Comparison of ENCODE assay signal across 14 cellular contexts in genomic region chr22:39525658-39525975, GRCh38. TPM values are rescaled to one million over a fixed set of nuclear protein-coding genes. Genes with fewer than 3 reads are reported as not detected.
DNase-seq lines count a peak whose midpoint lies in the region; TF ChIP-seq lines count a peak whose summit lies in the region.
"Had no signal": no experiment of that assay in that cellular context is flagged by ENCODE, and none has a peak within 500 bp of the region (broad histone marks: within the 10 kb centered on the region; RNA-seq: fewer than 3 reads in every experiment).

No MANE protein-coding gene starts in this region.

- H3K27ac Mint-ChIP-seq in activated CD4-positive, alpha-beta T cell treated with anti-CD3 and anti-CD28 coated beads, Interleukin-2, amount 10 ng/mL, durations not matched to agents 24 days and 14 days, result peak overlapping the region; percentile 73

- TF ChIP-seq CTCF in PC-9 (conservative IDR thresholded peaks at IDR 0.05), result no peak
- no peak for TF ChIP-seq CTCF in coronary artery (IDR thresholded peaks at IDR 0.05)

- peaks cover 50% of the 10 kb centered on the region for H3K79me2 ChIP-seq in PC-9 (ENCODE audit: low read depth)

- peak overlapping the region; percentile 17; the same call in 1 of the 2 replicates for H3K27ac ChIP-seq in PC-9
- H3K27ac ChIP-seq in epithelial cell of prostate, result peak overlapping the region; percentile 97
- H3K27ac ChIP-seq in skeletal muscle tissue (ENCODE audit: low read depth, low read length), result peak overlapping the region; percentile 23
- H3K27ac ChIP-seq in coronary artery, result peak overlapping the region in 1 of 2 donors; percentile 99

- H3K9me3 ChIP-seq in PC-9 (ENCODE audit: insufficient read depth, low read depth) (no peaks in the 10 kb centered on the region), skeletal muscle tissue (ENCODE audit: control insufficient read depth in 3 of 3, low read length in 3 of 3) (no peaks in the 10 kb centered on the region), MG63 (no peaks in the 10 kb centered on the region)

- intact Hi-C loops in activated CD4-positive, alpha-beta T cell treated with anti-CD3 and anti-CD28 coated beads, Interleukin-2, amount 10 ng/mL, durations not matched to agents 24 days and 14 days (cut with micrococcal nuclease), result loop anchor here (10.0 kb wide), 1 partner anchor 1759 kb away; the partner anchor contains the start of gene RANGAP1
- intact Hi-C loops in PC-9 (cut with micrococcal nuclease; ENCODE audit: unreplicated experiment), result loop anchor here (5.0 to 10.0 kb wide), 3 partner anchors 281 to 758 kb away; partner anchors contain the start of gene PDGFB

- DNase-seq in activated CD4-positive, alpha-beta T cell treated with anti-CD3 and anti-CD28 coated beads, Interleukin-2, amount 10 ng/mL, durations not matched to agents 24 days and 14 days, result no peak
- DNase-seq in activated CD4-positive, alpha-beta T cell treated with anti-CD3 and anti-CD28 coated beads for 48 hours, result no peak
- peak in 1 of 2 experiments; percentile 29 for DNase-seq in PC-9
- no peak for DNase-seq in epithelial cell of prostate (ENCODE audit: low read depth, low spot score)
- no peak for DNase-seq in coronary artery (ENCODE audit: low spot score)
- no peak for DNase-seq in MG63
- DNase-seq in iPS-NIHi7 (ENCODE audit: extremely low spot score), result no peak
- DNase-seq: activated effector memory CD4-positive, alpha-beta T cell treated with Interleukin-2 at 50 U/mL for 16 hours; NCI-H524 treated with DMSO at 0.1 percent for 48 hours; nucleus accumbens; stimulated activated CD4-positive, alpha-beta T cell treated with anti-CD3 and anti-CD28 coated beads, Interleukin-2, amount 100 ng/mL, for 48 hours; SW 1271 had no signal

- no peaks in the 10 kb centered on the region for H3K27me3 Mint-ChIP-seq in activated CD4-positive, alpha-beta T cell treated with anti-CD3 and anti-CD28 coated beads, Interleukin-2, amount 10 ng/mL, durations not matched to agents 24 days and 14 days

- H4K20me1 ChIP-seq in PC-9 (ENCODE audit: insufficient read depth), result peaks cover 81% of the 10 kb centered on the region

- H3K9me2 ChIP-seq in PC-9 (ENCODE audit: insufficient read depth), result no peaks in the 10 kb centered on the region

- H3K4me2 ChIP-seq in PC-9, result no peak overlapping the region

- H3K27me3 ChIP-seq in PC-9 (ENCODE audit: insufficient read depth, low read depth) (no peaks in the 10 kb centered on the region), skeletal muscle tissue (ENCODE audit: control insufficient read depth in 3 of 3, insufficient read depth in 3 of 3, low read length in 3 of 3) (no peaks in the 10 kb centered on the region), MG63 (no peaks in the 10 kb centered on the region)

- no TSS peak for BruUV-seq in PC-9 (replicated peaks; lab: Mats Ljungman, UMichigan)

- peaks cover 69% of the 10 kb centered on the region for H3K4me1 Mint-ChIP-seq in activated CD4-positive, alpha-beta T cell treated with anti-CD3 and anti-CD28 coated beads, Interleukin-2, amount 10 ng/mL, durations not matched to agents 24 days and 14 days

- H3K36me3 ChIP-seq in PC-9 (ENCODE audit: low read depth) (peaks cover 40% of the 10 kb centered on the region), skeletal muscle tissue (ENCODE audit: control insufficient read depth in 3 of 3, insufficient read depth in 3 of 3, low read length in 3 of 3) (peaks cover 37 to 45% (median 40%) of the 10 kb centered on the region in 3 donors), MG63 (peaks cover 66% of the 10 kb centered on the region)

- H3F3A ChIP-seq in PC-9 (ENCODE audit: insufficient read depth, low read depth), result peaks cover 91% of the 10 kb centered on the region

- peak overlapping the region; percentile 42 for H3K4me3 Mint-ChIP-seq in activated CD4-positive, alpha-beta T cell treated with anti-CD3 and anti-CD28 coated beads, Interleukin-2, amount 10 ng/mL, durations not matched to agents 24 days and 14 days

- H3K9me3 Mint-ChIP-seq in activated CD4-positive, alpha-beta T cell treated with anti-CD3 and anti-CD28 coated beads, Interleukin-2, amount 10 ng/mL, durations not matched to agents 24 days and 14 days, result no peaks in the 10 kb centered on the region

- H2AFZ ChIP-seq in PC-9, result no peak overlapping the region

- peaks cover 82% of the 10 kb centered on the region for H3K36me3 Mint-ChIP-seq in activated CD4-positive, alpha-beta T cell treated with anti-CD3 and anti-CD28 coated beads, Interleukin-2, amount 10 ng/mL, durations not matched to agents 24 days and 14 days (ENCODE audit: low read depth)

- H3K9ac ChIP-seq in skeletal muscle tissue (ENCODE audit: low read depth in 1 of 3, low read length in 3 of 3), result peak overlapping the region in 1 of 3 donors; percentile 28

- POLR2A ChIA-PET in PC-9 (lab: Charles Lee; ENCODE audit: unreplicated experiment), result interaction anchor here (0.7 kb wide), 1 partner anchor 110 kb away, joined by 3 read pairs; no protein-coding TSS in a partner anchor

- H3K4me1 ChIP-seq in PC-9 (replicated peaks; ENCODE audit: insufficient read depth) (peaks cover 43% of the 10 kb centered on the region), skeletal muscle tissue (ENCODE audit: control insufficient read depth in 3 of 3, insufficient read depth in 3 of 3, low read length in 3 of 3) (peaks cover 74 to 84% (median 74%) of the 10 kb centered on the region in 3 donors)

- CTCF ChIA-PET in PC-9 (lab: Charles Lee), result interaction anchor here (0.7 kb wide), 1 partner anchor 24 kb away, joined by 3 read pairs; the partner anchor contains the start of gene MIEF1

- no peak overlapping the region for H3K4me3 ChIP-seq in PC-9
- no peak overlapping the region for H3K4me3 ChIP-seq in skeletal muscle tissue (ENCODE audit: low read length in 3 of 3)
- H3K4me3 ChIP-seq in coronary artery, result no peak overlapping the region
- no peak overlapping the region for H3K4me3 ChIP-seq in MG63
- H3K4me3 ChIP-seq: K562 had no signal

RNA-seq across cellular contexts. Expression of gene ATF4, which starts 5.3 kb away (rescaled TPM):
- total RNA-seq in activated CD4-positive, alpha-beta T cell treated with anti-CD3 and anti-CD28 coated beads, Interleukin-2, amount 10 ng/mL, durations not matched to agents 24 days and 14 days, result 392 and 393 TPM in 2 replicates
- total RNA-seq in PC-9 (2021) (488 and 588 TPM in 2 replicates), skeletal muscle tissue (136 TPM)
- 345 and 436 TPM in 2 replicates for total RNA-seq in MG63 (2014; rRNA removed; shearing (Covaris generic); ENCODE audit: low replicate concordance)

RNA-seq across cellular contexts. Expression of gene RPS19BP1, which starts 6.9 kb away (rescaled TPM):
- total RNA-seq in activated CD4-positive, alpha-beta T cell treated with anti-CD3 and anti-CD28 coated beads, Interleukin-2, amount 10 ng/mL, durations not matched to agents 24 days and 14 days, result 96.2 and 96.9 TPM in 2 replicates
- total RNA-seq in PC-9 (2021) (60.7 and 94.3 TPM in 2 replicates), skeletal muscle tissue (27.7 TPM)
- 138 and 161 TPM in 2 replicates for total RNA-seq in MG63 (2014; rRNA removed; shearing (Covaris generic); ENCODE audit: low replicate concordance)

RNA-seq across cellular contexts. Expression of gene MIEF1, which starts 23.5 kb away (rescaled TPM):
- total RNA-seq in activated CD4-positive, alpha-beta T cell treated with anti-CD3 and anti-CD28 coated beads, Interleukin-2, amount 10 ng/mL, durations not matched to agents 24 days and 14 days, result 53.7 and 54.8 TPM in 2 replicates
- total RNA-seq in PC-9 (2021), result 36.9 TPM in 2 replicates
- total RNA-seq in skeletal muscle tissue, result 10.4 TPM
- 32.3 and 32.7 TPM in 2 replicates for total RNA-seq in MG63 (2014; rRNA removed; shearing (Covaris generic); ENCODE audit: low replicate concordance)

RNA-seq across cellular contexts. Expression of gene CACNA1I, which starts 44.9 kb away (rescaled TPM):
- 0.05 and 0.07 TPM in 2 replicates for total RNA-seq in activated CD4-positive, alpha-beta T cell treated with anti-CD3 and anti-CD28 coated beads, Interleukin-2, amount 10 ng/mL, durations not matched to agents 24 days and 14 days
- total RNA-seq in PC-9 (2021) (2.5 and 2.8 TPM in 2 replicates), skeletal muscle tissue (not detected)
- not detected in 2 replicates for total RNA-seq in MG63 (2014; rRNA removed; shearing (Covaris generic); ENCODE audit: low replicate concordance)
